Comparison of ENCODE assay signal across 1 cellular context in genomic region chr10:100372415-100373297, GRCh38.
A peak's percentile ranks its signal among the peaks of the same experiment; 100 is the strongest.
TF ChIP-seq lines count a peak whose summit lies in the region.

No MANE protein-coding gene starts in this region.

TF ChIP-seq in GM12878, 131 proteins besides CTCF, POLR2A, EP300 and RAD21:
- TF ChIP-seq ZBTB40 (IDR thresholded peaks at IDR 0.05; ENCODE audit: borderline replicate concordance) (peak; percentile 41; the same call in 1 of the 2 replicates), SPI1 (IDR thresholded peaks at IDR 0.05; ENCODE audit: borderline replicate concordance, insufficient read depth, low read depth, low read length) (no peak), POU2F2 (IDR thresholded peaks at IDR 0.05; ENCODE audit: borderline replicate concordance, low read depth, low read length) (0 out of 3 replicates have a peak, but pooled peaks have one; percentile 19), MTA2 (IDR thresholded peaks at IDR 0.05; ENCODE audit: low read depth) (peak; percentile 33; the same call in 1 of the 2 replicates), MLLT1 (IDR thresholded peaks at IDR 0.05) (peak; percentile 85), ZNF687 (IDR thresholded peaks at IDR 0.05) (peak; percentile 48; the same call in 1 of the 2 replicates), CBX5 (IDR thresholded peaks at IDR 0.05; ENCODE audit: low read depth) (no peak), CBFB (IDR thresholded peaks at IDR 0.05; ENCODE audit: low read depth) (no peak), WRNIP1 (IDR thresholded peaks at IDR 0.05; ENCODE audit: borderline replicate concordance, low read depth, low read length) (0 out of 2 replicates have a peak, but pooled peaks have one; percentile 20)
TF ChIP-seq in GM12878: peak in this region for 6.
